Comparison of ENCODE assay signal across 8 cellular contexts in genomic region chr10:79022565-79023488, GRCh38. TPM values are rescaled to one million over a fixed set of nuclear protein-coding genes. Genes with fewer than 3 reads are reported as not detected.
DNase-seq lines count a peak whose midpoint lies in the region; ATAC-seq and TF ChIP-seq lines count a peak whose summit lies in the region.

No MANE protein-coding gene starts in this region.

- H2AFZ ChIP-seq in osteoblast (ENCODE audit: low read length) = no peak overlapping the region

- H3K27me3 ChIP-seq in BLaER1 (no peaks in the 10 kb centered on the region), osteoblast (ENCODE audit: insufficient read depth, low read length) (no peaks in the 10 kb centered on the region)

- H4K20me1 ChIP-seq in BLaER1 = no peaks in the 10 kb centered on the region
- no peaks in the 10 kb centered on the region for H4K20me1 ChIP-seq in osteoblast (ENCODE audit: insufficient read depth, low read length)

- no peaks in the 10 kb centered on the region for H3K79me2 ChIP-seq in osteoblast (ENCODE audit: insufficient read depth, low read length)

- peaks cover 2% of the 10 kb centered on the region for H3K27me3 Mint-ChIP-seq in chondrocyte (ENCODE audit: low read depth)

- TF ChIP-seq POLR2A in NB4 (IDR thresholded peaks at IDR 0.05; ENCODE audit: extremely low read depth, insufficient read length) = no peak

- H3K4me1 Mint-ChIP-seq in chondrocyte (ENCODE audit: low read depth) = peaks cover 3% of the 10 kb centered on the region

- H3K4me2 ChIP-seq in BLaER1 = peak overlapping the region; percentile 45
- no peak overlapping the region for H3K4me2 ChIP-seq in osteoblast (ENCODE audit: insufficient read depth, low read length)

- DNase-seq in NB4 (ENCODE audit: low read depth) = peak; percentile 58
- peak; percentile 76 for DNase-seq in chondrocyte (ENCODE audit: low spot score)
- DNase-seq in osteoblast (ENCODE audit: insufficient read length, low spot score, missing footprints) = peak; percentile 79
- DNase-seq in RKO (ENCODE audit: low spot score) = no peak
- no peak for DNase-seq in GM10266 (ENCODE audit: extremely low spot score)
- no peak for DNase-seq in stimulated activated CD4-positive, alpha-beta T cell treated with anti-CD3 and anti-CD28 coated beads, Interleukin-1b, Interleukin-23, amount 100 ng/mL, for 48 hours

- no peaks in the 10 kb centered on the region for H3K36me3 Mint-ChIP-seq in chondrocyte (ENCODE audit: low read depth)

- TF ChIP-seq CTCF in NB4 (IDR thresholded peaks at IDR 0.05; ENCODE audit: low read depth, low read length) (no peak), chondrocyte (IDR thresholded peaks at IDR 0.05) (no peak), osteoblast (IDR thresholded peaks at IDR 0.05; ENCODE audit: extremely low read depth, low read depth, low read length) (no peak), GM10266 (IDR thresholded peaks at IDR 0.05; ENCODE audit: control insufficient read depth, insufficient read depth, low read depth, missing control alignments) (no peak)

- ATAC-seq in GM21360 (IDR thresholded peaks at IDR 0.05; ENCODE audit: unreplicated experiment) = peak; percentile 79

- H3K9me3 ChIP-seq in BLaER1 = no peaks in the 10 kb centered on the region
- no peaks in the 10 kb centered on the region for H3K9me3 ChIP-seq in osteoblast (ENCODE audit: low read depth, low read length)

- H3K27ac ChIP-seq in BLaER1 = no peak overlapping the region
- H3K27ac ChIP-seq in osteoblast (ENCODE audit: low read depth, low read length) = no peak overlapping the region

- peaks cover 4% of the 10 kb centered on the region for H3K9me3 Mint-ChIP-seq in chondrocyte (ENCODE audit: low read depth)

- H3K4me3 ChIP-seq in BLaER1 = no peak overlapping the region
- H3K4me3 ChIP-seq in NB4 (ENCODE audit: low read depth, low read length) = no peak overlapping the region
- H3K4me3 ChIP-seq in osteoblast (ENCODE audit: insufficient read depth, low read length) = no peak overlapping the region

- no peaks in the 10 kb centered on the region for H3K36me3 ChIP-seq in BLaER1
- no peaks in the 10 kb centered on the region for H3K36me3 ChIP-seq in osteoblast (ENCODE audit: insufficient read depth, low read length)

- H3K4me3 Mint-ChIP-seq in chondrocyte (ENCODE audit: unreplicated experiment) = no peak overlapping the region

- peaks cover 18% of the 10 kb centered on the region for H3K4me1 ChIP-seq in BLaER1
- no peaks in the 10 kb centered on the region for H3K4me1 ChIP-seq in osteoblast (ENCODE audit: insufficient read depth, low read length)

- H3K27ac Mint-ChIP-seq in chondrocyte (ENCODE audit: unreplicated experiment) = no peak overlapping the region

- H3K9ac ChIP-seq in BLaER1 = no peak overlapping the region

RNA-seq across cellular contexts. Expression of gene ZMIZ1, which starts 45.9 kb away (rescaled TPM):
- 46.2 to 74.6 TPM (median 48.7 TPM) in 3 replicates for total RNA-seq in chondrocyte
- total RNA-seq in osteoblast = 40.9 and 50.4 TPM in 2 replicates

Comparison
In these comparisons a context has a peak if more than half of its experiments do, and no peak if none do; other contexts are left out.
1. DNase-seq: peak in NB4 (single experiment), chondrocyte (single experiment) and osteoblast (single experiment); none in RKO (single experiment), GM10266 (single experiment) and stimulated activated CD4-positive, alpha-beta T cell treated with anti-CD3 and anti-CD28 coated beads, Interleukin-1b, Interleukin-23, amount 100 ng/mL, for 48 hours (single experiment).